In genomic region chr11:33514079-33514690, GRCh38 we compare ENCODE assay signal across 14 cellular contexts.
DNase-seq lines count a peak whose midpoint lies in the region; ATAC-seq, FAIRE-seq and TF ChIP-seq lines count a peak whose summit lies in the region.
"Had no signal": no experiment of that assay in that cellular context is flagged by ENCODE, and none has a peak within 500 bp of the region (broad histone marks: within the 10 kb centered on the region; RNA-seq: fewer than 3 reads in every experiment).

No MANE protein-coding gene starts in this region.

- H2BK120ac ChIP-seq in IMR-90 (ENCODE audit: low read depth, low read length), result no peak overlapping the region

- H2BK20ac ChIP-seq in IMR-90 (ENCODE audit: low read depth, low read length), result no peak overlapping the region

- no peak overlapping the region for H2BK15ac ChIP-seq in IMR-90 (ENCODE audit: low read depth, low read length)

- dilution Hi-C loops in IMR-90 (cut with HindIII; ENCODE audit: low sequenced_read_pairs, unreplicated experiment), result no loop called here

- H3K27ac ChIP-seq in IMR-90 (ENCODE audit: insufficient read depth, low read length), result no peak overlapping the region
- no peak overlapping the region for H3K27ac ChIP-seq in K562 (ENCODE audit: extremely low read depth, low read depth, low read length)

- H3K36me3 ChIP-seq in IMR-90 (ENCODE audit: control insufficient read depth, insufficient read depth, low read length), result no peaks in the 10 kb centered on the region
- H3K36me3 ChIP-seq in K562 (ENCODE audit: control insufficient read depth, insufficient read depth, low read length), result no peaks in the 10 kb centered on the region

- H3K4me2 ChIP-seq in IMR-90 (ENCODE audit: low read depth, low read length) (no peak overlapping the region), K562 (ENCODE audit: insufficient read depth, low read length) (no peak overlapping the region)

- no peak overlapping the region for H3K4me3 ChIP-seq in IMR-90 (ENCODE audit: insufficient read depth, low read depth, low read length)
- H3K4me3 ChIP-seq in K562, result no peak overlapping the region
- no peak overlapping the region for H3K4me3 ChIP-seq in fibroblast of pulmonary artery (replicated peaks; ENCODE audit: low read depth, low read length)

- no peak for FAIRE-seq in K562 (lab: Jason Lieb, UNC)
- FAIRE-seq: G401.6, GM12891 had no signal

- H3K18ac ChIP-seq in IMR-90 (ENCODE audit: low read depth, low read length), result no peak overlapping the region

- H3K27me3 ChIP-seq in IMR-90 (ENCODE audit: control insufficient read depth, insufficient read depth, low read length) (no peaks in the 10 kb centered on the region), K562 (ENCODE audit: control insufficient read depth in 2 of 2, insufficient read depth in 2 of 2, low read length in 2 of 2) (peaks cover 0 to 5% of the 10 kb centered on the region in 2 experiments; a peak in 2 of 5 replicates)

- TF ChIP-seq EP300 in K562 (IDR thresholded peaks at IDR 0.05; ENCODE audit: low read length), result no peak

- H4K8ac ChIP-seq in IMR-90 (ENCODE audit: low read depth in 2 of 2, low read length in 2 of 2), result no peak overlapping the region

- H3K23ac ChIP-seq in IMR-90 (ENCODE audit: low read depth, low read length), result no peak overlapping the region

- TF ChIP-seq POLR2A in IMR-90 (IDR thresholded peaks at IDR 0.05; ENCODE audit: low read depth, low read length), result no peak
- no peak for TF ChIP-seq POLR2A in K562 (conservative IDR thresholded peaks at IDR 0.05)

- no peak overlapping the region for H3K56ac ChIP-seq in IMR-90 (ENCODE audit: extremely low read depth, insufficient read depth, low read length)

- H4K5ac ChIP-seq in IMR-90 (ENCODE audit: low read depth, low read length), result no peak overlapping the region

- in situ Hi-C loops in IMR-90 (cut with MboI; ENCODE audit: low sequenced_read_pairs), result no loop called here
- in situ Hi-C loops in K562 (cut with MboI), result no loop called here

- H2AK5ac ChIP-seq in IMR-90 (ENCODE audit: low read depth, low read length), result no peak overlapping the region

- DNase-seq in COLO829 (ENCODE audit: low spot score), result peak; percentile 86
- no peak for DNase-seq in IMR-90
- DNase-seq in K562 (ENCODE audit: extremely low read depth in 1 of 4, low spot score in 3 of 4), result no peak
- DNase-seq in fibroblast of pulmonary artery (ENCODE audit: low read depth), result peak; percentile 8
- DNase-seq in SW 1271 (lab: John Stamatoyannopoulos, UW), result no peak
- no peak for DNase-seq in KG1 (lab: John Stamatoyannopoulos, UW)
- DNase-seq: C1 segment of cervical spinal cord; CD4-positive, alpha-beta T cell; DMS79; EL; HCEC 1CT had no signal

- H4K20me1 ChIP-seq in IMR-90 (ENCODE audit: insufficient read depth, low read length) (no peaks in the 10 kb centered on the region), K562 (replicated peaks; ENCODE audit: control insufficient read depth, insufficient read depth, low read length) (no peaks in the 10 kb centered on the region)

- intact Hi-C loops in IMR-90 (cut with micrococcal nuclease), result no loop called here
- intact Hi-C loops in K562 (cut with micrococcal nuclease), result no loop called here

- no peak for TF ChIP-seq CTCF in IMR-90 (conservative IDR thresholded peaks at IDR 0.05; ENCODE audit: low read depth, low read length)
- no peak for TF ChIP-seq CTCF in K562 (IDR thresholded peaks at IDR 0.05 in 2 of 3, conservative IDR thresholded peaks at IDR 0.05 in 1 of 3; ENCODE audit: insufficient read depth in 2 of 3, low read depth in 1 of 3, low read length in 3 of 3)
- TF ChIP-seq CTCF in fibroblast of pulmonary artery (IDR thresholded peaks at IDR 0.05; ENCODE audit: low read length, missing control alignments), result no peak

- H3K9me1 ChIP-seq in IMR-90 (ENCODE audit: insufficient read depth, low read length) (0 out of 2 replicates have a peak, but pooled peaks cover 2% of the 10 kb centered on the region), K562 (ENCODE audit: control insufficient read depth, insufficient read depth, low read length) (no peaks in the 10 kb centered on the region)

- WGBS in IMR-90 (ENCODE audit: extremely low coverage in 2 of 2, insufficient read length in 1 of 2), 2 experiments, result 75% methylated on average over 2 of the region's 5 CpGs; no CpG with 5 or more reads in 1 of the 2 experiments
- WGBS in K562 (ENCODE audit: insufficient coverage, low coverage, missing lambda C conversion rate), result 0% methylated on average over 5 of the region's 5 CpGs

- H3K9me3 ChIP-seq in IMR-90 (ENCODE audit: control insufficient read depth, insufficient read depth, low read length) (no peaks in the 10 kb centered on the region), K562 (replicated peaks; ENCODE audit: control insufficient read depth, insufficient read depth, low read depth, low read length) (no peaks in the 10 kb centered on the region)

- peaks cover 0 to 8% of the 10 kb centered on the region in 2 experiments; a peak in 1 of 4 replicates for H3K79me1 ChIP-seq in IMR-90 (ENCODE audit: low read depth in 1 of 2, low read length in 2 of 2)

- CTCF ChIA-PET in IMR-90 (lab: Yijun Ruan, JAX), result no interaction called here
- CTCF ChIA-PET in K562 (lab: Yijun Ruan, JAX; ENCODE audit: low intra/inter-chr PET ratio), result no interaction called here

- TF ChIP-seq RAD21 in IMR-90 (IDR thresholded peaks at IDR 0.05; ENCODE audit: low read length) (no peak), K562 (CRISPR knock-in tag; conservative IDR thresholded peaks at IDR 0.05 in 1 of 2, IDR thresholded peaks at IDR 0.05 in 1 of 2) (no peak)

- ATAC-seq in IMR-90 (ENCODE audit: low read depth) (no peak), K562 (no peak), GM19328 (IDR thresholded peaks at IDR 0.05; ENCODE audit: unreplicated experiment) (no peak)

- no peaks in the 10 kb centered on the region for H3K79me2 ChIP-seq in K562 (ENCODE audit: control insufficient read depth, insufficient read depth, low read length)

- H3K4ac ChIP-seq in IMR-90 (ENCODE audit: low read depth, low read length), result no peak overlapping the region

- BruUV-seq in IMR-90 (replicated peaks; lab: Mats Ljungman, UMichigan) (no TSS peak), K562 (replicated peaks; lab: Mats Ljungman, UMichigan) (no TSS peak)

- H2AFZ ChIP-seq in IMR-90 (replicated peaks; ENCODE audit: low read length, poor library complexity) (no peak overlapping the region), K562 (ENCODE audit: low read depth, low read length) (no peak overlapping the region)

- no peak overlapping the region for H2BK5ac ChIP-seq in IMR-90 (ENCODE audit: low read depth, low read length, poor library complexity, severe bottlenecking)

- H3K14ac ChIP-seq in IMR-90 (replicated peaks; ENCODE audit: low read depth, low read length), result no peak overlapping the region

- H4K91ac ChIP-seq in IMR-90 (ENCODE audit: insufficient read depth, low read depth, low read length), result no peak overlapping the region

- H3K4me1 ChIP-seq in IMR-90 (ENCODE audit: control insufficient read depth, insufficient read depth, low read length) (no peaks in the 10 kb centered on the region), K562 (replicated peaks in 1 of 2; ENCODE audit: control insufficient read depth in 2 of 2, insufficient read depth in 2 of 2, low read length in 2 of 2) (no peaks in the 10 kb centered on the region)

- H3K9ac ChIP-seq in IMR-90 (ENCODE audit: low read depth, low read length) (no peak overlapping the region), K562 (ENCODE audit: insufficient read depth in 1 of 2, low read depth in 2 of 2, low read length in 2 of 2) (no peak overlapping the region)

- H2AK9ac ChIP-seq in IMR-90 (replicated peaks; ENCODE audit: low read depth, low read length, poor library complexity), result no peak overlapping the region

- POLR2A ChIA-PET in IMR-90 (lab: Charles Lee; ENCODE audit: unreplicated experiment), result no interaction called here
- POLR2A ChIA-PET in K562 (lab: Yijun Ruan, JAX), result interaction anchor here (0.7 to 0.9 kb wide), 2 partner anchors 180 to 1287 kb away, joined by 3 read pairs; no protein-coding TSS in a partner anchor

TF ChIP-seq in IMR-90, 13 proteins besides CTCF, POLR2A, EP300 and RAD21:
- TF ChIP-seq NFE2L2 (IDR thresholded peaks at IDR 0.05; ENCODE audit: low read depth, low read length), result peak; percentile 45; the same call in 1 of the 2 replicates
- TF ChIP-seq MAFK (IDR thresholded peaks at IDR 0.05; ENCODE audit: low read depth, low read length), result no peak

TF ChIP-seq in K562, 482 proteins besides CTCF, POLR2A, EP300 and RAD21 (continues in another document):
- TF ChIP-seq, protein P1, sequence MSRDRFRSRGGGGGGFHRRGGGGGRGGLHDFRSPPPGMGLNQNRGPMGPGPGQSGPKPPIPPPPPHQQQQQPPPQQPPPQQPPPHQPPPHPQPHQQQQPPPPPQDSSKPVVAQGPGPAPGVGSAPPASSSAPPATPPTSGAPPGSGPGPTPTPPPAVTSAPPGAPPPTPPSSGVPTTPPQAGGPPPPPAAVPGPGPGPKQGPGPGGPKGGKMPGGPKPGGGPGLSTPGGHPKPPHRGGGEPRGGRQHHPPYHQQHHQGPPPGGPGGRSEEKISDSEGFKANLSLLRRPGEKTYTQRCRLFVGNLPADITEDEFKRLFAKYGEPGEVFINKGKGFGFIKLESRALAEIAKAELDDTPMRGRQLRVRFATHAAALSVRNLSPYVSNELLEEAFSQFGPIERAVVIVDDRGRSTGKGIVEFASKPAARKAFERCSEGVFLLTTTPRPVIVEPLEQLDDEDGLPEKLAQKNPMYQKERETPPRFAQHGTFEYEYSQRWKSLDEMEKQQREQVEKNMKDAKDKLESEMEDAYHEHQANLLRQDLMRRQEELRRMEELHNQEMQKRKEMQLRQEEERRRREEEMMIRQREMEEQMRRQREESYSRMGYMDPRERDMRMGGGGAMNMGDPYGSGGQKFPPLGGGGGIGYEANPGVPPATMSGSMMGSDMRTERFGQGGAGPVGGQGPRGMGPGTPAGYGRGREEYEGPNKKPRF (IDR thresholded peaks at IDR 0.05; ENCODE audit: low read depth, low read length), result no peak
- TF ChIP-seq POLR3A (IDR thresholded peaks at IDR 0.05; ENCODE audit: borderline replicate concordance, extremely low read depth, insufficient read depth, insufficient read length) (no peak), ZNF239 (CRISPR knock-in tag; IDR thresholded peaks at IDR 0.05) (no peak), ZNF316 (IDR thresholded peaks at IDR 0.05) (peak; percentile 7; the same call in 1 of the 2 replicates), DNMT1 (IDR thresholded peaks at IDR 0.05) (no peak), KDM1A (IDR thresholded peaks at IDR 0.05) (no peak)
- TF ChIP-seq, protein P2, sequence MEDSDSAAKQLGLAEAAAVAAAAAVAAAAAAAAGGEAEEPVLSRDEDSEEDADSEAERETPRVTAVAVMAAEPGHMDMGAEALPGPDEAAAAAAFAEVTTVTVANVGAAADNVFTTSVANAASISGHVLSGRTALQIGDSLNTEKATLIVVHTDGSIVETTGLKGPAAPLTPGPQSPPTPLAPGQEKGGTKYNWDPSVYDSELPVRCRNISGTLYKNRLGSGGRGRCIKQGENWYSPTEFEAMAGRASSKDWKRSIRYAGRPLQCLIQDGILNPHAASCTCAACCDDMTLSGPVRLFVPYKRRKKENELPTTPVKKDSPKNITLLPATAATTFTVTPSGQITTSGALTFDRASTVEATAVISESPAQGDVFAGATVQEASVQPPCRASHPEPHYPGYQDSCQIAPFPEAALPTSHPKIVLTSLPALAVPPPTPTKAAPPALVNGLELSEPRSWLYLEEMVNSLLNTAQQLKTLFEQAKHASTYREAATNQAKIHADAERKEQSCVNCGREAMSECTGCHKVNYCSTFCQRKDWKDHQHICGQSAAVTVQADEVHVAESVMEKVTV (CRISPR knock-in tag; IDR thresholded peaks at IDR 0.05), result no peak

Comparison
In these comparisons a context has a peak if more than half of its experiments do, and no peak if none do; other contexts are left out.
1. DNase-seq: peak in COLO829 (single experiment) and fibroblast of pulmonary artery (single experiment); none in IMR-90 (single experiment), K562 (0 of 4), SW 1271 (0 of 2) and KG1 (single experiment).